1 cellular context compared by ENCODE assay signal in genomic region chr15:40955930-40956542, GRCh38.
TF ChIP-seq lines count a peak whose summit lies in the region.

No MANE protein-coding gene starts in this region.

TF ChIP-seq in HepG2, 621 proteins besides CTCF, POLR2A, EP300 and RAD21:
- TF ChIP-seq ZBTB3 (CRISPR knock-in tag; IDR thresholded peaks at IDR 0.05; ENCODE audit: borderline replicate concordance, low read depth) (no peak), ZNF850 (CRISPR knock-in tag; conservative IDR thresholded peaks at IDR 0.05) (no peak), POGZ (CRISPR knock-in tag; IDR thresholded peaks at IDR 0.05) (no peak)
